Comparison of ENCODE assay signal across 1 cellular context in genomic region chr10:44259090-44259874, GRCh38.
TF ChIP-seq lines count a peak whose summit lies in the region.

No MANE protein-coding gene starts in this region.

TF ChIP-seq in HepG2, 621 proteins besides CTCF, POLR2A, EP300 and RAD21 (continued from another document and continues in another):
- TF ChIP-seq ZNF691 (CRISPR knock-in tag; IDR thresholded peaks at IDR 0.05; ENCODE audit: borderline replicate concordance, low read depth), result peak; percentile 94
- TF ChIP-seq CC2D1A (CRISPR knock-in tag; IDR thresholded peaks at IDR 0.05), result peak; percentile 93; the same call in 1 of the 2 replicates
- peak; percentile 90; the same call in 1 of the 2 replicates for TF ChIP-seq NKX3-1 (CRISPR knock-in tag; IDR thresholded peaks at IDR 0.05)
- peak; percentile 99 for TF ChIP-seq TFE3 (CRISPR knock-in tag; IDR thresholded peaks at IDR 0.05)
- no peak for TF ChIP-seq HBP1 (CRISPR knock-in tag; IDR thresholded peaks at IDR 0.05; ENCODE audit: low read depth)
- peak; percentile 89; the same call in 1 of the 2 replicates for TF ChIP-seq ZNF224 (CRISPR knock-in tag; IDR thresholded peaks at IDR 0.05)
- no peak for TF ChIP-seq RFXANK (CRISPR knock-in tag; IDR thresholded peaks at IDR 0.05)
- TF ChIP-seq AHR (CRISPR knock-in tag; IDR thresholded peaks at IDR 0.05), result peak; percentile 49; the same call in 1 of the 2 replicates
- peak; percentile 77; the same call in 1 of the 2 replicates for TF ChIP-seq MIER2 (CRISPR knock-in tag; IDR thresholded peaks at IDR 0.05)
- peak; percentile 98 for TF ChIP-seq ZNF430 (CRISPR knock-in tag; IDR thresholded peaks at IDR 0.05)
- TF ChIP-seq SUZ12 (IDR thresholded peaks at IDR 0.05; ENCODE audit: low read depth, low read length), result no peak
- TF ChIP-seq MYC (CRISPR knock-in tag; IDR thresholded peaks at IDR 0.05; ENCODE audit: borderline replicate concordance), result peak; percentile 88
- peak; percentile 58; the same call in 1 of the 2 replicates for TF ChIP-seq CREBL2 (CRISPR knock-in tag; IDR thresholded peaks at IDR 0.05; ENCODE audit: borderline replicate concordance)
- peak; percentile 97 for TF ChIP-seq ZNF614 (CRISPR knock-in tag; IDR thresholded peaks at IDR 0.05; ENCODE audit: borderline replicate concordance)
- TF ChIP-seq PAWR (CRISPR knock-in tag; IDR thresholded peaks at IDR 0.05; ENCODE audit: borderline replicate concordance), result no peak
- TF ChIP-seq, protein P1, sequence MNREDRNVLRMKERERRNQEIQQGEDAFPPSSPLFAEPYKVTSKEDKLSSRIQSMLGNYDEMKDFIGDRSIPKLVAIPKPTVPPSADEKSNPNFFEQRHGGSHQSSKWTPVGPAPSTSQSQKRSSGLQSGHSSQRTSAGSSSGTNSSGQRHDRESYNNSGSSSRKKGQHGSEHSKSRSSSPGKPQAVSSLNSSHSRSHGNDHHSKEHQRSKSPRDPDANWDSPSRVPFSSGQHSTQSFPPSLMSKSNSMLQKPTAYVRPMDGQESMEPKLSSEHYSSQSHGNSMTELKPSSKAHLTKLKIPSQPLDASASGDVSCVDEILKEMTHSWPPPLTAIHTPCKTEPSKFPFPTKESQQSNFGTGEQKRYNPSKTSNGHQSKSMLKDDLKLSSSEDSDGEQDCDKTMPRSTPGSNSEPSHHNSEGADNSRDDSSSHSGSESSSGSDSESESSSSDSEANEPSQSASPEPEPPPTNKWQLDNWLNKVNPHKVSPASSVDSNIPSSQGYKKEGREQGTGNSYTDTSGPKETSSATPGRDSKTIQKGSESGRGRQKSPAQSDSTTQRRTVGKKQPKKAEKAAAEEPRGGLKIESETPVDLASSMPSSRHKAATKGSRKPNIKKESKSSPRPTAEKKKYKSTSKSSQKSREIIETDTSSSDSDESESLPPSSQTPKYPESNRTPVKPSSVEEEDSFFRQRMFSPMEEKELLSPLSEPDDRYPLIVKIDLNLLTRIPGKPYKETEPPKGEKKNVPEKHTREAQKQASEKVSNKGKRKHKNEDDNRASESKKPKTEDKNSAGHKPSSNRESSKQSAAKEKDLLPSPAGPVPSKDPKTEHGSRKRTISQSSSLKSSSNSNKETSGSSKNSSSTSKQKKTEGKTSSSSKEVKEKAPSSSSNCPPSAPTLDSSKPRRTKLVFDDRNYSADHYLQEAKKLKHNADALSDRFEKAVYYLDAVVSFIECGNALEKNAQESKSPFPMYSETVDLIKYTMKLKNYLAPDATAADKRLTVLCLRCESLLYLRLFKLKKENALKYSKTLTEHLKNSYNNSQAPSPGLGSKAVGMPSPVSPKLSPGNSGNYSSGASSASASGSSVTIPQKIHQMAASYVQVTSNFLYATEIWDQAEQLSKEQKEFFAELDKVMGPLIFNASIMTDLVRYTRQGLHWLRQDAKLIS (CRISPR knock-in tag; IDR thresholded peaks at IDR 0.05), result no peak; the same call in 1 of the 2 replicates
- TF ChIP-seq HMG20B (CRISPR knock-in tag; conservative IDR thresholded peaks at IDR 0.05), result peak; percentile 68; the same call in 1 of the 2 replicates
- TF ChIP-seq SKI (IDR thresholded peaks at IDR 0.05; ENCODE audit: partially characterized antibody), result peak; percentile 94
- peak; percentile 88; the same call in 1 of the 2 replicates for TF ChIP-seq MXD3 (CRISPR knock-in tag; IDR thresholded peaks at IDR 0.05)
- no peak for TF ChIP-seq NONO (IDR thresholded peaks at IDR 0.05)
- TF ChIP-seq NONO (CRISPR knock-in tag; conservative IDR thresholded peaks at IDR 0.05), result no peak; the same call in 1 of the 2 replicates
- no peak for TF ChIP-seq RFX1 (IDR thresholded peaks at IDR 0.05)
- TF ChIP-seq TBP (CRISPR knock-in tag; IDR thresholded peaks at IDR 0.05), result no peak
- TF ChIP-seq CCAR2 (optimal IDR thresholded peaks at IDR 0.05; ENCODE audit: low read depth, low read length), result no peak
- no peak for TF ChIP-seq ZNF562 (CRISPR knock-in tag; IDR thresholded peaks at IDR 0.05; ENCODE audit: borderline replicate concordance)
- TF ChIP-seq SALL1 (CRISPR knock-in tag; IDR thresholded peaks at IDR 0.05), result peak; percentile 99
- peak; percentile 85; the same call in 1 of the 2 replicates for TF ChIP-seq ZNF615 (CRISPR knock-in tag; IDR thresholded peaks at IDR 0.05; ENCODE audit: borderline replicate concordance)
- TF ChIP-seq ZSCAN12 (CRISPR knock-in tag; IDR thresholded peaks at IDR 0.05), result peak; percentile 92; the same call in 1 of the 2 replicates
- peak; percentile 27 for TF ChIP-seq DRAP1 (CRISPR knock-in tag; IDR thresholded peaks at IDR 0.05)
- no peak for TF ChIP-seq NFE2L2 (IDR thresholded peaks at IDR 0.05; ENCODE audit: low read length)
- TF ChIP-seq ZBTB8A (CRISPR knock-in tag; IDR thresholded peaks at IDR 0.05; ENCODE audit: borderline replicate concordance, low read depth), result peak; percentile 51; the same call in 1 of the 2 replicates
- peak; percentile 81; the same call in 1 of the 2 replicates for TF ChIP-seq CBFB (CRISPR knock-in tag; IDR thresholded peaks at IDR 0.05)
- peak; percentile 92 for TF ChIP-seq HDAC2 (CRISPR knock-in tag; IDR thresholded peaks at IDR 0.05)
- peak; percentile 96; the same call in 1 of the 2 replicates for TF ChIP-seq MEIS1 (CRISPR knock-in tag; IDR thresholded peaks at IDR 0.05; ENCODE audit: borderline replicate concordance)
- TF ChIP-seq, protein P2, sequence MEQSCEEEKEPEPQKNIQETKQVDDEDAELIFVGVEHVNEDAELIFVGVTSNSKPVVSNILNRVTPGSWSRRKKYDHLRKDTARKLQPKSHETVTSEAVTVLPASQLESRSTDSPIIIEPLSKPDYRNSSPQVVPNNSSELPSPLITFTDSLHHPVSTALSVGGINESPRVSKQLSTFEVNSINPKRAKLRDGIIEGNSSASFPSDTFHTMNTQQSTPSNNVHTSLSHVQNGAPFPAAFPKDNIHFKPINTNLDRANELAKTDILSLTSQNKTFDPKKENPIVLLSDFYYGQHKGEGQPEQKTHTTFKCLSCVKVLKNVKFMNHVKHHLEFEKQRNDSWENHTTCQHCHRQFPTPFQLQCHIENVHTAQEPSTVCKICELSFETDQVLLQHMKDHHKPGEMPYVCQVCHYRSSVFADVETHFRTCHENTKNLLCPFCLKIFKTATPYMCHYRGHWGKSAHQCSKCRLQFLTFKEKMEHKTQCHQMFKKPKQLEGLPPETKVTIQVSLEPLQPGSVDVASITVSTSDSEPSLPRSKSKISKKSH (CRISPR knock-in tag; IDR thresholded peaks at IDR 0.05; ENCODE audit: borderline replicate concordance), result peak; percentile 60; the same call in 1 of the 2 replicates
- no peak for TF ChIP-seq ZNF326 (CRISPR knock-in tag; IDR thresholded peaks at IDR 0.05; ENCODE audit: borderline replicate concordance)
- TF ChIP-seq ZIK1 (CRISPR knock-in tag; IDR thresholded peaks at IDR 0.05; ENCODE audit: borderline replicate concordance, low read depth), result 0 out of 2 replicates have a peak, but pooled peaks have one; percentile 45
- peak; percentile 92; the same call in 1 of the 2 replicates for TF ChIP-seq RORA (CRISPR knock-in tag; IDR thresholded peaks at IDR 0.05)
- peak; percentile 88; the same call in 1 of the 2 replicates for TF ChIP-seq HINFP (CRISPR knock-in tag; IDR thresholded peaks at IDR 0.05; ENCODE audit: low read depth)
- peak; percentile 92 for TF ChIP-seq ZNF883 (CRISPR knock-in tag; IDR thresholded peaks at IDR 0.05; ENCODE audit: not compliant biosample characterization)
- no peak for TF ChIP-seq POLR2AphosphoS2 (IDR thresholded peaks at IDR 0.05; ENCODE audit: low read depth, low read length)
- TF ChIP-seq ZFP90 (CRISPR knock-in tag; IDR thresholded peaks at IDR 0.05; ENCODE audit: borderline replicate concordance), result peak; percentile 51; the same call in 1 of the 2 replicates
- peak; percentile 86; the same call in 1 of the 2 replicates for TF ChIP-seq ZNF557 (CRISPR knock-in tag; IDR thresholded peaks at IDR 0.05)
- TF ChIP-seq ZNF556 (CRISPR knock-in tag; IDR thresholded peaks at IDR 0.05; ENCODE audit: borderline replicate concordance), result peak; percentile 86
- no peak for TF ChIP-seq ADNP (CRISPR knock-in tag; IDR thresholded peaks at IDR 0.05)
- peak in 1 of 2 experiments; percentile 66; a peak in 2 of 4 replicates for TF ChIP-seq REST (IDR thresholded peaks at IDR 0.05; ENCODE audit: borderline replicate concordance in 1 of 2, low read depth in 1 of 2, low read length in 2 of 2)
- peak; percentile 11; the same call in 1 of the 2 replicates for TF ChIP-seq ARID2 (CRISPR knock-in tag; IDR thresholded peaks at IDR 0.05; ENCODE audit: borderline replicate concordance)
- 0 out of 2 replicates have a peak, but pooled peaks have one; percentile 68 for TF ChIP-seq ZNF703 (CRISPR knock-in tag; IDR thresholded peaks at IDR 0.05; ENCODE audit: borderline replicate concordance)
- TF ChIP-seq PAF1 (CRISPR knock-in tag; IDR thresholded peaks at IDR 0.05), result no peak
- TF ChIP-seq NR2C2 (CRISPR knock-in tag; IDR thresholded peaks at IDR 0.05; ENCODE audit: borderline replicate concordance), result peak; percentile 92
